ENCODE assay signal across 8 cellular contexts in genomic region chr3:109050591-109051167, GRCh38.
A peak's percentile ranks its signal among the peaks of the same experiment; 100 is the strongest.
DNase-seq lines count a peak whose midpoint lies in the region; ATAC-seq and TF ChIP-seq lines count a peak whose summit lies in the region.

No MANE protein-coding gene starts in this region.

- H3K27ac ChIP-seq in left lung (no peak overlapping the region), stomach (no peak overlapping the region)

- DNase-seq in activated T-cell treated with anti-CD3 and anti-CD28 coated beads for 48 hours (ENCODE audit: low read depth) (peak; percentile 8), WTC11 (ENCODE audit: low spot score) (no peak), left lung (no peak), stomach (no peak)
- DNase-seq in activated T-cell treated with anti-CD3 and anti-CD28 coated beads, Interleukin-2, amount 50 U/mL, for 24 hours = no peak

- POLR2A ChIA-PET in WTC11 (lab: Charles Lee) = no interaction called here

- H3F3A ChIP-seq in Loucy (ENCODE audit: low read depth) = no peaks in the 10 kb centered on the region

- H3K79me2 ChIP-seq in Loucy (ENCODE audit: insufficient read depth, low read length) = no peaks in the 10 kb centered on the region

- H2AFZ ChIP-seq in Loucy (ENCODE audit: low read length) = no peak overlapping the region; the same call in 1 of the 2 replicates

- WGBS in stomach, 5 donors = 27 to 40% (median 31%) methylated on average over 3 of the region's 3 CpGs

- H3K9me3 ChIP-seq in Loucy (ENCODE audit: insufficient read depth, low read depth, low read length) (no peaks in the 10 kb centered on the region), left lung (no peaks in the 10 kb centered on the region), stomach (no peaks in the 10 kb centered on the region)

- H3K4me3 Mint-ChIP-seq in activated T-cell treated with anti-CD3 and anti-CD28 coated beads, Interleukin-2, amount 50 U/mL, for 24 hours = no peak overlapping the region
- no peak overlapping the region for H3K4me3 Mint-ChIP-seq in WTC11

- H3K4me1 ChIP-seq in Loucy (ENCODE audit: insufficient read depth, low read length, poor library complexity, severe bottlenecking) (no peaks in the 10 kb centered on the region), left lung (no peaks in the 10 kb centered on the region), stomach (no peaks in the 10 kb centered on the region)

- H3K27me3 Mint-ChIP-seq in activated T-cell treated with anti-CD3 and anti-CD28 coated beads, Interleukin-2, amount 50 U/mL, for 24 hours = no peaks in the 10 kb centered on the region
- H3K27me3 Mint-ChIP-seq in WTC11 (ENCODE audit: low read depth) = no peaks in the 10 kb centered on the region

- no peaks in the 10 kb centered on the region for H3K9me2 ChIP-seq in Loucy (replicated peaks; ENCODE audit: low read depth, low read length)

- H3K36me3 Mint-ChIP-seq in activated T-cell treated with anti-CD3 and anti-CD28 coated beads, Interleukin-2, amount 50 U/mL, for 24 hours (ENCODE audit: low read depth) = no peaks in the 10 kb centered on the region
- no peaks in the 10 kb centered on the region for H3K36me3 Mint-ChIP-seq in WTC11

- TF ChIP-seq POLR2A in stomach (IDR thresholded peaks at IDR 0.05) = no peak

- no peak overlapping the region for H3K27ac Mint-ChIP-seq in activated T-cell treated with anti-CD3 and anti-CD28 coated beads, Interleukin-2, amount 50 U/mL, for 24 hours
- no peak overlapping the region for H3K27ac Mint-ChIP-seq in WTC11

- H3K36me3 ChIP-seq in Loucy (ENCODE audit: insufficient read depth, low read length) (no peaks in the 10 kb centered on the region), left lung (no peaks in the 10 kb centered on the region), stomach (no peaks in the 10 kb centered on the region)

- no peaks in the 10 kb centered on the region for H3K9me3 Mint-ChIP-seq in activated T-cell treated with anti-CD3 and anti-CD28 coated beads, Interleukin-2, amount 50 U/mL, for 24 hours
- peaks cover 15% of the 10 kb centered on the region for H3K9me3 Mint-ChIP-seq in WTC11

- no peaks in the 10 kb centered on the region for H4K20me1 ChIP-seq in Loucy (ENCODE audit: insufficient read depth, low read length, poor library complexity, severe bottlenecking)

- no peaks in the 10 kb centered on the region for H3K4me1 Mint-ChIP-seq in activated T-cell treated with anti-CD3 and anti-CD28 coated beads, Interleukin-2, amount 50 U/mL, for 24 hours (ENCODE audit: low read depth)
- peaks cover 20% of the 10 kb centered on the region for H3K4me1 Mint-ChIP-seq in WTC11

- H3K27me3 ChIP-seq in Loucy (ENCODE audit: insufficient read depth, low read length, poor library complexity, severe bottlenecking) = no peaks in the 10 kb centered on the region
- H3K27me3 ChIP-seq in left lung = no peaks in the 10 kb centered on the region
- H3K27me3 ChIP-seq in stomach = no peaks in the 10 kb centered on the region

- H3K4me3 ChIP-seq in Loucy (ENCODE audit: low read length, poor library complexity, severe bottlenecking) (no peak overlapping the region), left lung (no peak overlapping the region), stomach (no peak overlapping the region)

- intact Hi-C loops in left lung (cut with DNase I) = no loop called here
- intact Hi-C loops in stomach (cut with DNase I; ENCODE audit: low total_unique reads) = no loop called here

- no peak overlapping the region for H3K4me2 ChIP-seq in Loucy (ENCODE audit: low read depth, low read length, poor library complexity, severe bottlenecking)

- peak; percentile 88 for TF ChIP-seq CTCF in Loucy (conservative IDR thresholded peaks at IDR 0.05; ENCODE audit: low read length)
- peak; percentile 51 for TF ChIP-seq CTCF in WTC11 (IDR thresholded peaks at IDR 0.05)
- TF ChIP-seq CTCF in left lung (IDR thresholded peaks at IDR 0.05) = peak in 1 of 2 donors; percentile 59
- TF ChIP-seq CTCF in stomach (IDR thresholded peaks at IDR 0.05) = peak in 3 of 7 experiments; percentile 37 to 49 (median 45)

- TF ChIP-seq EP300 in stomach (IDR thresholded peaks at IDR 0.05) = no peak

- ATAC-seq in GM21528 (IDR thresholded peaks at IDR 0.05; ENCODE audit: low FRiP score, unreplicated experiment) = peak; percentile 66
- ATAC-seq in WTC11 = peak; percentile 44; the same call in 1 of the 2 replicates
- peak; percentile 53 for ATAC-seq in left lung
- no peak for ATAC-seq in GM18861 (IDR thresholded peaks at IDR 0.05; ENCODE audit: unreplicated experiment)

- CTCF ChIA-PET in WTC11 (lab: Charles Lee) = interaction anchor here (0.7 kb wide), 1 partner anchor 174 kb away, joined by 3 read pairs; no protein-coding TSS in a partner anchor

- no peak overlapping the region for H3K9ac ChIP-seq in Loucy (ENCODE audit: low read depth, low read length, poor library complexity, severe bottlenecking)

TF ChIP-seq in WTC11, 78 proteins besides CTCF, POLR2A, EP300 and RAD21:
- TF ChIP-seq ZNF121 (CRISPR knock-in tag; IDR thresholded peaks at IDR 0.05) = no peak
- no peak for TF ChIP-seq ZNF281 (CRISPR knock-in tag; IDR thresholded peaks at IDR 0.05)
- no peak for TF ChIP-seq SP1 (CRISPR knock-in tag; conservative IDR thresholded peaks at IDR 0.05)
